In the genomic region with DNA sequence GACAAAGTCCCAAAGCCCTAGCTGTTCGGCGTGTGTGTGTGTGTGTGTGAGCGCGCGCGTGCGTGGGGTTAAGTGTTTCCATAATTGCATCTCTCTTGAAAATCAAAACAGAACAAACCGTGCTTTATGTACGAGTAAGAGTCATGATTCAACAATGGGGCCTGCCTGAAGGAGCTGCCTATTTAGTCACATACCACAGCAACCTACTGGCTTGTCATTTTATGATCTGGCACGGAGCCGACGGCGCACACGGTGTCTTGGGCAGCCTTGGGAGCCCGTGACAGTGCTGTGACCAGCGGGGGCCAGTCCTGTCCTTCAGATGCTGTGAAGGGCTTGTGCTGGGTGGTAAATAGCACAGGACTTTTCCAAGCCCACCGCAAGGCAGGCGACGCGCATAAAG, we compare ENCODE assay signal across 1 cellular context.
TF ChIP-seq lines count a peak whose summit lies in the region.

No MANE protein-coding gene starts in this region.

TF ChIP-seq in HepG2, 621 proteins besides CTCF, POLR2A, EP300 and RAD21 (continued from another document):
- TF ChIP-seq ZNF441 (CRISPR knock-in tag; IDR thresholded peaks at IDR 0.05; ENCODE audit: borderline replicate concordance) (no peak), ZNF703 (CRISPR knock-in tag; IDR thresholded peaks at IDR 0.05; ENCODE audit: borderline replicate concordance) (no peak), RFXAP (CRISPR knock-in tag; IDR thresholded peaks at IDR 0.05; ENCODE audit: borderline replicate concordance) (no peak), RBAK (CRISPR knock-in tag; IDR thresholded peaks at IDR 0.05) (no peak), ZNF446 (CRISPR knock-in tag; IDR thresholded peaks at IDR 0.05) (no peak)
- TF ChIP-seq, protein P1, sequence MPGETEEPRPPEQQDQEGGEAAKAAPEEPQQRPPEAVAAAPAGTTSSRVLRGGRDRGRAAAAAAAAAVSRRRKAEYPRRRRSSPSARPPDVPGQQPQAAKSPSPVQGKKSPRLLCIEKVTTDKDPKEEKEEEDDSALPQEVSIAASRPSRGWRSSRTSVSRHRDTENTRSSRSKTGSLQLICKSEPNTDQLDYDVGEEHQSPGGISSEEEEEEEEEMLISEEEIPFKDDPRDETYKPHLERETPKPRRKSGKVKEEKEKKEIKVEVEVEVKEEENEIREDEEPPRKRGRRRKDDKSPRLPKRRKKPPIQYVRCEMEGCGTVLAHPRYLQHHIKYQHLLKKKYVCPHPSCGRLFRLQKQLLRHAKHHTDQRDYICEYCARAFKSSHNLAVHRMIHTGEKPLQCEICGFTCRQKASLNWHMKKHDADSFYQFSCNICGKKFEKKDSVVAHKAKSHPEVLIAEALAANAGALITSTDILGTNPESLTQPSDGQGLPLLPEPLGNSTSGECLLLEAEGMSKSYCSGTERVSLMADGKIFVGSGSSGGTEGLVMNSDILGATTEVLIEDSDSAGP (CRISPR knock-in tag; IDR thresholded peaks at IDR 0.05; ENCODE audit: borderline replicate concordance), result no peak
- TF ChIP-seq, protein P2, sequence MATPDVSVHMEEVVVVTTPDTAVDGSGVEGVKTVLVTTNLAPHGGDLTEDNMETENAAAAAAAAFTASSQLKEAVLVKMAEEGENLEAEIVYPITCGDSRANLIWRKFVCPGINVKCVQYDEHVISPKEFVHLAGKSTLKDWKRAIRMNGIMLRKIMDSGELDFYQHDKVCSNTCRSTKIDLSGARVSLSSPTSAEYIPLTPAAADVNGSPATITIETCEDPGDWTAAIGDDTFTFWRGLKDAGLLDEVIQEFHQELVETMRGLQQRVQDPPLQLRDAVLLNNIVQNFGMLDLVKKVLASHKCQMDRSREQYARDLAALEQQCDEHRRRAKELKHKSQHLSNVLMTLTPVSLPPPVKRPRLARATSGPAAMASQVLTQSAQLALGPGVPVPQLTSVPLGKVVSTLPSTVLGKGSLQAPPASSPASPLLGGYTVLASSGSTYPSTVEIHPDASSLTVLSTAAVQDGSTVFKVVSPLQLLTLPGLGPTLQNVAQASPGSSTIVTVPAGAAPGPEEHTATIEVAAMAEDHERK (CRISPR knock-in tag; IDR thresholded peaks at IDR 0.05; ENCODE audit: low read depth), result no peak
- TF ChIP-seq, protein P3, sequence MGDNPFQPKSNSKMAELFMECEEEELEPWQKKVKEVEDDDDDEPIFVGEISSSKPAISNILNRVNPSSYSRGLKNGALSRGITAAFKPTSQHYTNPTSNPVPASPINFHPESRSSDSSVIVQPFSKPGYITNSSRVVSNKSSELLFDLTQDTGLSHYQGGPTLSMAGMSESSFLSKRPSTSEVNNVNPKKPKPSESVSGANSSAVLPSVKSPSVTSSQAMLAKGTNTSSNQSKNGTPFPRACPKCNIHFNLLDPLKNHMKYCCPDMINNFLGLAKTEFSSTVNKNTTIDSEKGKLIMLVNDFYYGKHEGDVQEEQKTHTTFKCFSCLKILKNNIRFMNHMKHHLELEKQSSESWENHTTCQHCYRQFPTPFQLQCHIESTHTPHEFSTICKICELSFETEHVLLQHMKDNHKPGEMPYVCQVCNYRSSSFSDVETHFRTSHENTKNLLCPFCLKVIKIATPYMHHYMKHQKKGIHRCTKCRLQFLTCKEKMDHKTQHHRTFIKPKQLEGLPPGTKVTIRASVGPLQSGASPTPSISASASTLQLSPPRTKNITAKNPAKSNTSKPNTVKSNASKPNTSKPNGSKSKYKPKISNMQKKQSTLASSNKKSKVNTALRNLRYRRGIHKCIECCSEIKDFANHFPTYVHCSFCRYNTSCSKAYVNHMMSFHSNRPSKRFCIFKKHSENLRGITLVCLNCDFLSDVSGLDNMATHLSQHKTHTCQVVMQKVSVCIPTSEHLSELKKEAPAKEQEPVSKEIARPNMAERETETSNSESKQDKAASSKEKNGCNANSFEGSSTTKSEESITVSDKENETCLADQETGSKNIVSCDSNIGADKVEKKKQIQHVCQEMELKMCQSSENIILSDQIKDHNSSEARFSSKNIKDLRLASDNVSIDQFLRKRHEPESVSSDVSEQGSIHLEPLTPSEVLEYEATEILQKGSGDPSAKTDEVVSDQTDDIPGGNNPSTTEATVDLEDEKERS (CRISPR knock-in tag; IDR thresholded peaks at IDR 0.05), result no peak
